In the genomic region with DNA sequence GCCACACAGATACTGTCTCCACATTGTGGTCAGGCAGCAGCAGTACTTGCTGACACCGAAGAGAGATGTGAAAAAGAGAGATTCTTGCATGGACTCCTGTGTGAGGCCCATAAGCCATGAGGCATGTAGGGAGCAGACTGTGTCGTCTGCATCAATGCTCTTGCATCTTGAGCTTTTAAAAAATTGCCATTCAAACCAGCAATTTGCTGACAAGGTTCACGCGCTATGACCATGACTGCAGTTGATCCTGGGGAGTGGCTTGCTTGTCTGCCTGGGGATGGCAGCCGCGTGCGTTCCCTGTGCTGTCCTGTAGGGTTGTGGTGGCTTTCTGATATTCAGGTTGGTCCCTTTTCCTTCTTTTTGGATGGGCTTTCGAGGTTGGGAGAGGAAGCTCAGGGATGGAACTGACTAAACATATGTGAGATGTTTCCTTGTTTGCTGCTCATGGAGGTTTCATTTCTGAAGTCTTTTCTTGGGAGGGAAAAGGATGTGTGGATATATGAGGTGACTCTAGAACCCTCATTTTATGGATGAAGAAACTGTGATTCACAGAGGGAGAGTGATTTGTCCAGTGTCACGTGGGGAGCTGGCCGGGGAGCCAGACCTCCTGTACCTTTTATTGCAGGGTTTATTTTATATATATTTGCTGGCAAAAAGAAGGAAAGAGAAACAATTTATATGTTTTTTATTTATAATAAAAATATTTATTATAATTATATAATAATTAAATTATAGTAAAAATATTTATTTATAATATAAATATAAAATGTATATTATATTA, we compare ENCODE assay signal across 14 cellular contexts. TPM values are rescaled to one million over a fixed set of nuclear protein-coding genes. Genes with fewer than 3 reads are reported as not detected.
A peak's percentile ranks its signal among the peaks of the same experiment; 100 is the strongest.
DNase-seq lines count a peak whose midpoint lies in the region; ATAC-seq, FAIRE-seq and TF ChIP-seq lines count a peak whose summit lies in the region.
"Had no signal": no experiment of that assay in that cellular context is flagged by ENCODE, and none has a peak within 500 bp of the region (broad histone marks: within the 10 kb centered on the region; RNA-seq: fewer than 3 reads in every experiment).

No MANE protein-coding gene starts in this region.

- H3K4me3 ChIP-seq in OCI-LY1 (ENCODE audit: low read depth, low read length, poor library complexity, severe bottlenecking) (no peak overlapping the region), endothelial cell of umbilical vein (replicated peaks in 1 of 3; ENCODE audit: insufficient read depth in 1 of 3, low read depth in 1 of 3, low read length in 3 of 3) (no peak overlapping the region), stomach smooth muscle (ENCODE audit: low read length in 2 of 2) (no peak overlapping the region)
- H3K4me3 ChIP-seq: BLaER1, left lung had no signal

- H3K27me3 ChIP-seq in OCI-LY1 (ENCODE audit: insufficient read depth, low read length) (no peaks in the 10 kb centered on the region), endothelial cell of umbilical vein (ENCODE audit: control insufficient read depth in 2 of 2, insufficient read depth in 2 of 2, low read length in 2 of 2) (no peaks in the 10 kb centered on the region), stomach smooth muscle (ENCODE audit: control insufficient read depth in 1 of 2, insufficient read depth in 2 of 2, low read length in 2 of 2) (no peaks in the 10 kb centered on the region)
- H3K27me3 ChIP-seq: BLaER1, left lung had no signal

- H3K9me2 ChIP-seq in OCI-LY1 (ENCODE audit: low read depth, low read length), result no peaks in the 10 kb centered on the region

- ATAC-seq in activated naive CD8-positive, alpha-beta T cell treated with anti-CD3 and anti-CD28 coated beads, Interleukin-2, amount 10 ng/mL, durations not matched to agents 7 days and 5 days (ENCODE audit: low read depth), result peak; percentile 70
- ATAC-seq in HG02588 (IDR thresholded peaks at IDR 0.05; ENCODE audit: unreplicated experiment) (no peak), GM19395 (IDR thresholded peaks at IDR 0.05; ENCODE audit: unreplicated experiment) (no peak), GM21515 (IDR thresholded peaks at IDR 0.05; ENCODE audit: unreplicated experiment) (no peak)
- ATAC-seq: left lung had no signal

- peaks cover 8% of the 10 kb centered on the region for H3K4me1 Mint-ChIP-seq in activated naive CD8-positive, alpha-beta T cell treated with anti-CD3 and anti-CD28 coated beads, Interleukin-2, amount 10 ng/mL, durations not matched to agents 7 days and 5 days
- peaks cover 6% of the 10 kb centered on the region for H3K4me1 Mint-ChIP-seq in activated naive CD8-positive, alpha-beta T cell treated with anti-CD3 and anti-CD28 coated beads for 36 hours

- CTCF ChIA-PET in endothelial cell of umbilical vein (lab: Charles Lee), result interaction anchor here (0.8 kb wide), 1 partner anchor 74 kb away, joined by 4 read pairs; no protein-coding TSS in a partner anchor

- DNase-seq in activated naive CD8-positive, alpha-beta T cell treated with anti-CD3 and anti-CD28 coated beads, Interleukin-2, amount 10 ng/mL, durations not matched to agents 7 days and 5 days, result no peak
- no peak for DNase-seq in activated naive CD8-positive, alpha-beta T cell treated with anti-CD3 and anti-CD28 coated beads for 36 hours
- no peak for DNase-seq in endothelial cell of umbilical vein (ENCODE audit: low read depth, low spot score)
- DNase-seq: activated CD4-positive, alpha-beta T cell treated with anti-CD3 and anti-CD28 coated beads for 4 hours; aorta; left lung; NCI-H2081 treated with DMSO at 0.1 percent for 48 hours had no signal

- dilution Hi-C loops in endothelial cell of umbilical vein (cut with MboI; ENCODE audit: extremely low pct_ligation_motif_present, low sequenced_read_pairs), result no loop called here

- intact Hi-C loops in endothelial cell of umbilical vein (cut with micrococcal nuclease), result no loop called here

- H3K27ac ChIP-seq in OCI-LY1 (ENCODE audit: low read depth, low read length, poor library complexity, severe bottlenecking) (no peak overlapping the region), endothelial cell of umbilical vein (ENCODE audit: insufficient read depth, low read depth, low read length) (no peak overlapping the region), stomach smooth muscle (ENCODE audit: low read length) (peak overlapping the region; percentile 64)
- H3K27ac ChIP-seq: BLaER1, left lung had no signal

- no peak overlapping the region for H3K4me2 ChIP-seq in OCI-LY1 (ENCODE audit: low read length)
- no peak overlapping the region for H3K4me2 ChIP-seq in endothelial cell of umbilical vein (ENCODE audit: insufficient read depth, low read length)
- H3K4me2 ChIP-seq: BLaER1 had no signal

- peak; percentile 25; the same call in 1 of the 2 replicates for TF ChIP-seq CTCF in OCI-LY1 (IDR thresholded peaks at IDR 0.05; ENCODE audit: low read length)
- no peak for TF ChIP-seq CTCF in endothelial cell of umbilical vein (IDR thresholded peaks at IDR 0.05; ENCODE audit: extremely low read depth in 1 of 2, insufficient read depth in 1 of 2, low read depth in 1 of 2, low read length in 2 of 2)

- no peaks in the 10 kb centered on the region for H3K79me2 ChIP-seq in OCI-LY1 (ENCODE audit: insufficient read depth, low read length)
- H3K79me2 ChIP-seq in endothelial cell of umbilical vein (ENCODE audit: control insufficient read depth, insufficient read depth, low read length), result peaks cover 59% of the 10 kb centered on the region

- H3K9me3 Mint-ChIP-seq in activated naive CD8-positive, alpha-beta T cell treated with anti-CD3 and anti-CD28 coated beads, Interleukin-2, amount 10 ng/mL, durations not matched to agents 7 days and 5 days, result no peaks in the 10 kb centered on the region
- H3K9me3 Mint-ChIP-seq in activated naive CD8-positive, alpha-beta T cell treated with anti-CD3 and anti-CD28 coated beads for 36 hours, result no peaks in the 10 kb centered on the region

- H3K4me1 ChIP-seq in OCI-LY1 (ENCODE audit: insufficient read depth, low read length, severe bottlenecking) (peaks cover 30% of the 10 kb centered on the region), endothelial cell of umbilical vein (ENCODE audit: control insufficient read depth, extremely low read depth, insufficient read depth, low read length) (no peaks in the 10 kb centered on the region), stomach smooth muscle (ENCODE audit: control insufficient read depth, insufficient read depth, low read length) (peaks cover 64% of the 10 kb centered on the region)

- H3K27me3 Mint-ChIP-seq in activated naive CD8-positive, alpha-beta T cell treated with anti-CD3 and anti-CD28 coated beads, Interleukin-2, amount 10 ng/mL, durations not matched to agents 7 days and 5 days, result no peaks in the 10 kb centered on the region
- no peaks in the 10 kb centered on the region for H3K27me3 Mint-ChIP-seq in activated naive CD8-positive, alpha-beta T cell treated with anti-CD3 and anti-CD28 coated beads for 36 hours

- H3K9me1 ChIP-seq in endothelial cell of umbilical vein (replicated peaks; ENCODE audit: control insufficient read depth, extremely low read depth, insufficient read depth, low read length), result no peaks in the 10 kb centered on the region

- no peak overlapping the region for H3K4me3 Mint-ChIP-seq in activated naive CD8-positive, alpha-beta T cell treated with anti-CD3 and anti-CD28 coated beads, Interleukin-2, amount 10 ng/mL, durations not matched to agents 7 days and 5 days
- no peak overlapping the region for H3K4me3 Mint-ChIP-seq in activated naive CD8-positive, alpha-beta T cell treated with anti-CD3 and anti-CD28 coated beads for 36 hours

- H3K36me3 Mint-ChIP-seq in activated naive CD8-positive, alpha-beta T cell treated with anti-CD3 and anti-CD28 coated beads, Interleukin-2, amount 10 ng/mL, durations not matched to agents 7 days and 5 days, result peaks cover 20% of the 10 kb centered on the region
- peaks cover 10% of the 10 kb centered on the region for H3K36me3 Mint-ChIP-seq in activated naive CD8-positive, alpha-beta T cell treated with anti-CD3 and anti-CD28 coated beads for 36 hours

- H3F3A ChIP-seq in OCI-LY1 (ENCODE audit: insufficient read depth, low read length), result peaks cover 3% of the 10 kb centered on the region; the same call in 1 of the 2 replicates

- no peak overlapping the region for H3K9ac ChIP-seq in OCI-LY1 (ENCODE audit: low read length)
- no peak overlapping the region for H3K9ac ChIP-seq in endothelial cell of umbilical vein (replicated peaks; ENCODE audit: extremely low read depth, insufficient read depth, low read length)
- H3K9ac ChIP-seq in stomach smooth muscle (ENCODE audit: low read length in 2 of 2), result no peak overlapping the region
- H3K9ac ChIP-seq: BLaER1 had no signal

- peak; percentile 59 for FAIRE-seq in endothelial cell of umbilical vein (lab: Jason Lieb, UNC)
- FAIRE-seq: GM19239 had no signal

- BruUV-seq in endothelial cell of umbilical vein (replicated peaks; lab: Mats Ljungman, UMichigan), result no TSS peak

- no peak for TF ChIP-seq POLR2A in endothelial cell of umbilical vein (IDR thresholded peaks at IDR 0.05; ENCODE audit: low read depth, low read length)

- H3K9me3 ChIP-seq in OCI-LY1 (ENCODE audit: low read length), result no peaks in the 10 kb centered on the region
- no peaks in the 10 kb centered on the region for H3K9me3 ChIP-seq in endothelial cell of umbilical vein (replicated peaks; ENCODE audit: control insufficient read depth, insufficient read depth, low read length)
- no peaks in the 10 kb centered on the region for H3K9me3 ChIP-seq in stomach smooth muscle (ENCODE audit: control insufficient read depth in 2 of 2, low read length in 2 of 2)
- H3K9me3 ChIP-seq: BLaER1, left lung had no signal

- POLR2A ChIA-PET in activated naive CD8-positive, alpha-beta T cell treated with anti-CD3 and anti-CD28 coated beads, Interleukin-2, amount 10 ng/mL, durations not matched to agents 7 days and 5 days (lab: Charles Lee), result interaction anchor here (0.5 to 1.0 kb wide), 2 partner anchors 205 to 457 kb away, joined by 3 to 4 read pairs; a partner anchor contains a TSS
- POLR2A ChIA-PET in endothelial cell of umbilical vein (lab: Charles Lee), result no interaction called here

- no peaks in the 10 kb centered on the region for H4K20me1 ChIP-seq in OCI-LY1 (ENCODE audit: insufficient read depth, low read length)
- H4K20me1 ChIP-seq in endothelial cell of umbilical vein (replicated peaks; ENCODE audit: control insufficient read depth, extremely low read depth, insufficient read depth, low read length), result no peaks in the 10 kb centered on the region

- H3K27ac Mint-ChIP-seq in activated naive CD8-positive, alpha-beta T cell treated with anti-CD3 and anti-CD28 coated beads, Interleukin-2, amount 10 ng/mL, durations not matched to agents 7 days and 5 days, result no peak overlapping the region
- no peak overlapping the region for H3K27ac Mint-ChIP-seq in activated naive CD8-positive, alpha-beta T cell treated with anti-CD3 and anti-CD28 coated beads for 36 hours

- H2AFZ ChIP-seq in OCI-LY1 (ENCODE audit: low read length) (no peak overlapping the region), endothelial cell of umbilical vein (ENCODE audit: low read depth, low read length) (no peak overlapping the region)

- H3K36me3 ChIP-seq in OCI-LY1 (ENCODE audit: insufficient read depth, low read length), result no peaks in the 10 kb centered on the region
- no peaks in the 10 kb centered on the region for H3K36me3 ChIP-seq in endothelial cell of umbilical vein (ENCODE audit: control insufficient read depth in 2 of 2, extremely low read depth in 1 of 2, insufficient read depth in 2 of 2, low read length in 2 of 2)
- H3K36me3 ChIP-seq in stomach smooth muscle (ENCODE audit: control insufficient read depth in 2 of 2, insufficient read depth in 2 of 2, low read length in 2 of 2), result peaks cover 0 to 2% of the 10 kb centered on the region in 2 donors

RNA-seq across cellular contexts. Expression of a gene that starts 48.6 kb away (rescaled TPM):
- 10 to 100 TPM; 49.6 to 54.3 TPM for total RNA-seq in activated naive CD8-positive, alpha-beta T cell treated with anti-CD3 and anti-CD28 coated beads, Interleukin-2, amount 10 ng/mL, durations not matched to agents 7 days and 5 days
- 10 to 100 TPM; 15.0 to 15.3 TPM for total RNA-seq in activated naive CD8-positive, alpha-beta T cell treated with anti-CD3 and anti-CD28 coated beads for 36 hours
- total RNA-seq in endothelial cell of umbilical vein, result 136 and 153 TPM in 2 replicates
- 16.9 and 24.1 TPM in 2 replicates for polyA plus RNA-seq in endothelial cell of umbilical vein
- 13.2 and 13.4 TPM in 2 replicates for polyA plus RNA-seq in endothelial cell of umbilical vein (2011; cell fraction: cytosol; rRNA removed)
- polyA plus RNA-seq in endothelial cell of umbilical vein (2011; cell fraction: nucleus; rRNA removed), result 75.5 and 106 TPM in 2 replicates
- 17.7 and 20.4 TPM in 2 replicates for polyA plus RNA-seq in endothelial cell of umbilical vein (2012)
- 349 and 428 TPM in 2 replicates for polyA minus RNA-seq in endothelial cell of umbilical vein
- polyA minus RNA-seq in endothelial cell of umbilical vein (2011; cell fraction: cytosol; rRNA and poly(A)+ RNA removed), result 31.7 TPM
- polyA minus RNA-seq in endothelial cell of umbilical vein (2011; cell fraction: nucleus; rRNA and poly(A)+ RNA removed), result 337 and 370 TPM in 2 replicates
